ENCODE assay signal across 1 cellular context in the genomic region with DNA sequence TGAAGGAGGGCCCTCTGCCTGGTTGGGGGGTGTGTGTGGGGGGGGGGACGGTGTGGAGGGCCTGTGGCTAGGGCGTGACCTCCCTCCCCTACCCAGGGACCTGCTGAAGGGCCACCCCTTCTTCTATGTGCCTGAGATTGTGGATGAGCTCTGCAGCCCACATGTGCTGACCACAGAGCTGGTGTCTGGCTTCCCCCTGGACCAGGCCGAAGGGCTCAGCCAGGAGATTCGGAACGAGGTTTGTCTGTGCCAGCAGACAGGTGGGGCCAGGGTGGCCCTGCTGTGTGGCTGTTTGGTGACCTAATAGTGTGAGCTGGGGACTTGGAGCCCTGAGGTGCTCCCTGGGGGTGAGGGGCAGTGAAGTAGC.
TF ChIP-seq lines count a peak whose summit lies in the region.

No MANE protein-coding gene starts in this region.

TF ChIP-seq in GM23338, 12 proteins besides CTCF, POLR2A, EP300 and RAD21 (continued from another document):
- TF ChIP-seq, protein P1, sequence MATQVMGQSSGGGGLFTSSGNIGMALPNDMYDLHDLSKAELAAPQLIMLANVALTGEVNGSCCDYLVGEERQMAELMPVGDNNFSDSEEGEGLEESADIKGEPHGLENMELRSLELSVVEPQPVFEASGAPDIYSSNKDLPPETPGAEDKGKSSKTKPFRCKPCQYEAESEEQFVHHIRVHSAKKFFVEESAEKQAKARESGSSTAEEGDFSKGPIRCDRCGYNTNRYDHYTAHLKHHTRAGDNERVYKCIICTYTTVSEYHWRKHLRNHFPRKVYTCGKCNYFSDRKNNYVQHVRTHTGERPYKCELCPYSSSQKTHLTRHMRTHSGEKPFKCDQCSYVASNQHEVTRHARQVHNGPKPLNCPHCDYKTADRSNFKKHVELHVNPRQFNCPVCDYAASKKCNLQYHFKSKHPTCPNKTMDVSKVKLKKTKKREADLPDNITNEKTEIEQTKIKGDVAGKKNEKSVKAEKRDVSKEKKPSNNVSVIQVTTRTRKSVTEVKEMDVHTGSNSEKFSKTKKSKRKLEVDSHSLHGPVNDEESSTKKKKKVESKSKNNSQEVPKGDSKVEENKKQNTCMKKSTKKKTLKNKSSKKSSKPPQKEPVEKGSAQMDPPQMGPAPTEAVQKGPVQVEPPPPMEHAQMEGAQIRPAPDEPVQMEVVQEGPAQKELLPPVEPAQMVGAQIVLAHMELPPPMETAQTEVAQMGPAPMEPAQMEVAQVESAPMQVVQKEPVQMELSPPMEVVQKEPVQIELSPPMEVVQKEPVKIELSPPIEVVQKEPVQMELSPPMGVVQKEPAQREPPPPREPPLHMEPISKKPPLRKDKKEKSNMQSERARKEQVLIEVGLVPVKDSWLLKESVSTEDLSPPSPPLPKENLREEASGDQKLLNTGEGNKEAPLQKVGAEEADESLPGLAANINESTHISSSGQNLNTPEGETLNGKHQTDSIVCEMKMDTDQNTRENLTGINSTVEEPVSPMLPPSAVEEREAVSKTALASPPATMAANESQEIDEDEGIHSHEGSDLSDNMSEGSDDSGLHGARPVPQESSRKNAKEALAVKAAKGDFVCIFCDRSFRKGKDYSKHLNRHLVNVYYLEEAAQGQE (IDR thresholded peaks at IDR 0.05; ENCODE audit: unreplicated experiment), result no peak
- no peak for TF ChIP-seq NANOG (IDR thresholded peaks at IDR 0.05; ENCODE audit: borderline replicate concordance)
- TF ChIP-seq, protein P2, sequence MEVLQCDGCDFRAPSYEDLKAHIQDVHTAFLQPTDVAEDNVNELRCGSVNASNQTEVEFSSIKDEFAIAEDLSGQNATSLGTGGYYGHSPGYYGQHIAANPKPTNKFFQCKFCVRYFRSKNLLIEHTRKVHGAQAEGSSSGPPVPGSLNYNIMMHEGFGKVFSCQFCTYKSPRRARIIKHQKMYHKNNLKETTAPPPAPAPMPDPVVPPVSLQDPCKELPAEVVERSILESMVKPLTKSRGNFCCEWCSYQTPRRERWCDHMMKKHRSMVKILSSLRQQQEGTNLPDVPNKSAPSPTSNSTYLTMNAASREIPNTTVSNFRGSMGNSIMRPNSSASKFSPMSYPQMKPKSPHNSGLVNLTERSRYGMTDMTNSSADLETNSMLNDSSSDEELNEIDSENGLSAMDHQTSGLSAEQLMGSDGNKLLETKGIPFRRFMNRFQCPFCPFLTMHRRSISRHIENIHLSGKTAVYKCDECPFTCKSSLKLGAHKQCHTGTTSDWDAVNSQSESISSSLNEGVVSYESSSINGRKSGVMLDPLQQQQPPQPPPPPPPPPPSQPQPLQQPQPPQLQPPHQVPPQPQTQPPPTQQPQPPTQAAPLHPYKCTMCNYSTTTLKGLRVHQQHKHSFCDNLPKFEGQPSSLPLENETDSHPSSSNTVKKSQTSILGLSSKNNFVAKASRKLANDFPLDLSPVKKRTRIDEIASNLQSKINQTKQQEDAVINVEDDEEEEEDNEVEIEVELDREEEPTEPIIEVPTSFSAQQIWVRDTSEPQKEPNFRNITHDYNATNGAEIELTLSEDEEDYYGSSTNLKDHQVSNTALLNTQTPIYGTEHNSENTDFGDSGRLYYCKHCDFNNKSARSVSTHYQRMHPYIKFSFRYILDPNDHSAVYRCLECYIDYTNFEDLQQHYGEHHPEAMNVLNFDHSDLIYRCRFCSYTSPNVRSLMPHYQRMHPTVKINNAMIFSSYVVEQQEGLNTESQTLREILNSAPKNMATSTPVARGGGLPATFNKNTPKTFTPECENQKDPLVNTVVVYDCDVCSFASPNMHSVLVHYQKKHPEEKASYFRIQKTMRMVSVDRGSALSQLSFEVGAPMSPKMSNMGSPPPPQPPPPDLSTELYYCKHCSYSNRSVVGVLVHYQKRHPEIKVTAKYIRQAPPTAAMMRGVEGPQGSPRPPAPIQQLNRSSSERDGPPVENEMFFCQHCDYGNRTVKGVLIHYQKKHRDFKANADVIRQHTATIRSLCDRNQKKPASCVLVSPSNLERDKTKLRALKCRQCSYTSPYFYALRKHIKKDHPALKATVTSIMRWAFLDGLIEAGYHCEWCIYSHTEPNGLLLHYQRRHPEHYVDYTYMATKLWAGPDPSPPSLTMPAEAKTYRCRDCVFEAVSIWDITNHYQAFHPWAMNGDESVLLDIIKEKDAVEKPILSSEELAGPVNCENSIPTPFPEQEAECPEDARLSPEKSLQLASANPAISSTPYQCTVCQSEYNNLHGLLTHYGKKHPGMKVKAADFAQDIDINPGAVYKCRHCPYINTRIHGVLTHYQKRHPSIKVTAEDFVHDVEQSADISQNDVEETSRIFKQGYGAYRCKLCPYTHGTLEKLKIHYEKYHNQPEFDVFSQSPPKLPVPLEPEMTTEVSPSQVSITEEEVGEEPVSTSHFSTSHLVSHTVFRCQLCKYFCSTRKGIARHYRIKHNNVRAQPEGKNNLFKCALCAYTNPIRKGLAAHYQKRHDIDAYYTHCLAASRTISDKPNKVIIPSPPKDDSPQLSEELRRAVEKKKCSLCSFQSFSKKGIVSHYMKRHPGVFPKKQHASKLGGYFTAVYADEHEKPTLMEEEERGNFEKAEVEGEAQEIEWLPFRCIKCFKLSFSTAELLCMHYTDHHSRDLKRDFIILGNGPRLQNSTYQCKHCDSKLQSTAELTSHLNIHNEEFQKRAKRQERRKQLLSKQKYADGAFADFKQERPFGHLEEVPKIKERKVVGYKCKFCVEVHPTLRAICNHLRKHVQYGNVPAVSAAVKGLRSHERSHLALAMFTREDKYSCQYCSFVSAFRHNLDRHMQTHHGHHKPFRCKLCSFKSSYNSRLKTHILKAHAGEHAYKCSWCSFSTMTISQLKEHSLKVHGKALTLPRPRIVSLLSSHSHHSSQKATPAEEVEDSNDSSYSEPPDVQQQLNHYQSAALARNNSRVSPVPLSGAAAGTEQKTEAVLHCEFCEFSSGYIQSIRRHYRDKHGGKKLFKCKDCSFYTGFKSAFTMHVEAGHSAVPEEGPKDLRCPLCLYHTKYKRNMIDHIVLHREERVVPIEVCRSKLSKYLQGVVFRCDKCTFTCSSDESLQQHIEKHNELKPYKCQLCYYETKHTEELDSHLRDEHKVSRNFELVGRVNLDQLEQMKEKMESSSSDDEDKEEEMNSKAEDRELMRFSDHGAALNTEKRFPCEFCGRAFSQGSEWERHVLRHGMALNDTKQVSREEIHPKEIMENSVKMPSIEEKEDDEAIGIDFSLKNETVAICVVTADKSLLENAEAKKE (CRISPR knock-in tag; IDR thresholded peaks at IDR 0.05), result no peak
- TF ChIP-seq JUNB (IDR thresholded peaks at IDR 0.05; ENCODE audit: unreplicated experiment), result no peak
- no peak for TF ChIP-seq CREB1 (CRISPR knock-in tag; IDR thresholded peaks at IDR 0.05; ENCODE audit: low read depth)
- no peak for TF ChIP-seq EZH2 (IDR thresholded peaks at IDR 0.05; ENCODE audit: low read depth, unreplicated experiment)
- TF ChIP-seq POLR2AphosphoS5 (IDR thresholded peaks at IDR 0.05; ENCODE audit: low read depth), result no peak
- no peak for TF ChIP-seq ZNF114 (CRISPR knock-in tag; IDR thresholded peaks at IDR 0.05)
- TF ChIP-seq EZH2phosphoT487 (IDR thresholded peaks at IDR 0.05; ENCODE audit: unreplicated experiment), result no peak
- TF ChIP-seq STAT1 (IDR thresholded peaks at IDR 0.05; ENCODE audit: unreplicated experiment), result no peak
